Comparison of ENCODE assay signal across 1 cellular context in genomic region chr16:67674851-67675578, GRCh38.
TF ChIP-seq lines count a peak whose summit lies in the region.

No MANE protein-coding gene starts in this region.

TF ChIP-seq in endothelial cell of umbilical vein, 7 proteins besides CTCF, POLR2A, EP300 and RAD21:
- no peak for TF ChIP-seq EZH2 (IDR thresholded peaks at IDR 0.05; ENCODE audit: borderline replicate concordance, low read depth, low read length, severe bottlenecking)
- TF ChIP-seq FOS (IDR thresholded peaks at IDR 0.05; ENCODE audit: borderline replicate concordance, insufficient read depth, low read length), result no peak
- no peak for TF ChIP-seq MYC (IDR thresholded peaks at IDR 0.05; ENCODE audit: low read depth, low read length)
